ENCODE assay signal across 8 cellular contexts in the genomic region with DNA sequence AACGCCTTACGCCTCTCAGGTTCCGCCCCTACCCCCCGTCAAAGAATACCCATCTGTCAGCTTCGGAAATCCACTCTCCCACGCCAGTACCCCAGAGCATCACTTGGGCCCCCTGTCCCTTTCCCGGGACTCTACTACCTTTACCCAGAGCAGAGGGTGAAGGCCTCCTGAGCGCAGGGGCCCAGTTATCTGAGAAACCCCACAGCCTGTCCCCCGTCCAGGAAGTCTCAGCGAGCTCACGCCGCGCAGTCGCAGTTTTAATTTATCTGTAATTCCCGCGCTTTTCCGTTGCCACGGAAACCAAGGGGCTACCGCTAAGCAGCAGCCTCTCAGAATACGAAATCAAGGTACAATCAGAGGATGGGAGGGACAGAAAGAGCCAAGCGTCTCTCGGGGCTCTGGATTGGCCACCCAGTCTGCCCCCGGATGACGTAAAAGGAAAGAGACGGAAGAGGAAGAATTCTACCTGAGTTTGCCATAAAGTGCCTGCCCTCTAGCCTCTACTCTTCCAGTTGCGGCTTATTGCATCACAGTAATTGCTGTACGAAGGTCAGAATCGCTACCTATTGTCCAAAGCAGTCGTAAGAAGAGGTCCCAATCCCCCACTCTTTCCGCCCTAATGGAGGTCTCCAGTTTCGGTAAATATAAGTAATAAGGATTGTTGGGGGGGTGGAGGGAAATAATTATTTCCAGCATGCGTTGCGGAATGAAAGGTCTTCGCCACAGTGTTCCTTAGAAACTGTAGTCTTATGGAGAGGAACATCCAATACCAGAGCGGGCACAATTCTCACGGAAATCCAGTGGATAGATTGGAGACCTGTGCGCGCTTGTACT. TPM values are rescaled to one million over a fixed set of nuclear protein-coding genes. Genes with fewer than 3 reads are reported as not detected.
DNase-seq lines count a peak whose midpoint lies in the region; ATAC-seq and TF ChIP-seq lines count a peak whose summit lies in the region.

Gene BRCA1, minus strand, starts transcription at position 232 of the 834 bp plus-strand sequence. CDS start 1,268 bp downstream, outside the sequence.

- H3K9me3 ChIP-seq in BE2C = no peaks in the 10 kb centered on the region

- no peaks in the 10 kb centered on the region for H3K4me1 ChIP-seq in BE2C

- TF ChIP-seq CTCF in BE2C (IDR thresholded peaks at IDR 0.05; ENCODE audit: low read depth, low read length) (no peak), coronary artery (IDR thresholded peaks at IDR 0.05) (no peak)

- H3K27ac ChIP-seq in coronary artery = peak within 1 kb of the TSS; percentile 54 to 90

- ATAC-seq in HG03460 (IDR thresholded peaks at IDR 0.05; ENCODE audit: unreplicated experiment) (peak; percentile 97), left colon (peak; percentile 97)

- no peaks in the 10 kb centered on the region; the same call in 1 of the 2 replicates for H3K36me3 ChIP-seq in BE2C

- peak; percentile 95 for DNase-seq in BE2C
- DNase-seq in GM19240 (ENCODE audit: insufficient read length, low spot score) = peak; percentile 100
- DNase-seq in NCI-H526 (lab: John Stamatoyannopoulos, UW) = peak; percentile 99
- DNase-seq in activated CD4-positive, alpha-beta T cell treated with anti-CD3 and anti-CD28 coated beads for 48 hours = peak; percentile 97
- peak; percentile 95 for DNase-seq in coronary artery (ENCODE audit: low spot score)
- peak; percentile 96 for DNase-seq in left colon
- DNase-seq in stimulated activated CD4-positive, alpha-beta T cell treated with anti-CD3 and anti-CD28 coated beads, Interleukin-1b, Interleukin-23, amount 100 ng/mL, for 48 hours = peak; percentile 96

- H3K4me3 ChIP-seq in BE2C (ENCODE audit: low read depth, low read length) (peak within 1 kb of the TSS; percentile 85), coronary artery (peak within 1 kb of the TSS; percentile 80)

- intact Hi-C loops in left colon (cut with DNase I, micrococcal nuclease) = no loop called here

- no peaks in the 10 kb centered on the region for H3K27me3 ChIP-seq in BE2C

RNA-seq across cellular contexts. Expression of gene BRCA1, which starts in this region (rescaled TPM):
- polyA plus RNA-seq in BE2C (2012; ENCODE audit: insufficient read depth, insufficient read length, low read depth) = 9.9 TPM
- 10 to 100 TPM in 1 of 2 donors, 1 to 10 TPM in 1; 7.0 to 10.3 TPM for total RNA-seq in left colon

Comparison
In these comparisons a context has a peak if more than half of its experiments do, and no peak if none do; other contexts are left out.
1. Peak in every context shown above with its lines: DNase-seq, ATAC-seq, H3K4me3 ChIP-seq and H3K27ac ChIP-seq.